ENCODE assay signal across 9 cellular contexts in genomic region chr5:177469750-177470525, GRCh38. TPM values are rescaled to one million over a fixed set of nuclear protein-coding genes. Genes with fewer than 3 reads are reported as not detected.
DNase-seq lines count a peak whose midpoint lies in the region; ATAC-seq and TF ChIP-seq lines count a peak whose summit lies in the region.
"Had no signal": no experiment of that assay in that cellular context is flagged by ENCODE, and none has a peak within 500 bp of the region (broad histone marks: within the 10 kb centered on the region; RNA-seq: fewer than 3 reads in every experiment).

No MANE protein-coding gene starts in this region.

- H3K4me3 ChIP-seq in fibroblast of lung (replicated peaks in 1 of 4; ENCODE audit: control extremely low read depth in 1 of 4, insufficient read depth in 1 of 4, low read depth in 3 of 4, low read length in 4 of 4) = no peak overlapping the region
- H3K4me3 ChIP-seq in skeletal muscle satellite cell (ENCODE audit: low read length) = no peak overlapping the region
- no peak overlapping the region for H3K4me3 ChIP-seq in thyroid gland (replicated peaks in 1 of 3)

- peaks cover 2 to 11% of the 10 kb centered on the region in 2 experiments; a peak in 1 of 5 replicates for H3K9me3 Mint-ChIP-seq in H9
- H3K9me3 Mint-ChIP-seq: T-helper 1 cell treated with Interleukin-12 subunit alpha and Interleukin-12 subunit beta and Interleukin-4 antibody, amounts not matched to agents 30 μg/mL and 1 μg/mL, for 36 hours had no signal

- H2BK120ac ChIP-seq in H9 (ENCODE audit: low read depth, low read length, poor library complexity, severe bottlenecking) = no peak overlapping the region

- H3K36me3 ChIP-seq in fibroblast of lung (ENCODE audit: control insufficient read depth, insufficient read depth, low read length) = peaks cover 38% of the 10 kb centered on the region
- H3K36me3 ChIP-seq in skeletal muscle satellite cell (ENCODE audit: insufficient read depth, low read length) = peaks cover 44% of the 10 kb centered on the region
- H3K36me3 ChIP-seq in thyroid gland = peaks cover 21 to 29% of the 10 kb centered on the region in 2 donors

- H2AK5ac ChIP-seq in H9 (ENCODE audit: insufficient read length, low read length) = no peak overlapping the region

- H3K4ac ChIP-seq in H9 (ENCODE audit: low read depth, low read length) = no peak overlapping the region

- no peak overlapping the region for H3K23ac ChIP-seq in H9 (ENCODE audit: insufficient read length, low read depth, low read length)

- peaks cover 28 to 51% of the 10 kb centered on the region in 2 experiments for H3K4me1 Mint-ChIP-seq in H9

- peak overlapping the region; percentile 95 to 96 (median 95) for H3K27ac Mint-ChIP-seq in H9
- H3K27ac Mint-ChIP-seq: T-helper 1 cell treated with Interleukin-12 subunit alpha and Interleukin-12 subunit beta and Interleukin-4 antibody, amounts not matched to agents 30 μg/mL and 1 μg/mL, for 36 hours had no signal

- no peak overlapping the region for H3K56ac ChIP-seq in H9 (ENCODE audit: insufficient read length, low read depth, low read length)

- no peak overlapping the region for H2BK20ac ChIP-seq in H9 (ENCODE audit: low read depth, low read length, poor library complexity, severe bottlenecking)

- H2AFZ ChIP-seq in H9 (ENCODE audit: low read length) (no peak overlapping the region), fibroblast of lung (ENCODE audit: low read length) (no peak overlapping the region)

- DNase-seq in H9 (no peak), fibroblast of lung (ENCODE audit: low read depth in 2 of 2) (no peak), thyroid gland (no peak), putamen (ENCODE audit: low spot score) (no peak)

- peaks cover 21% of the 10 kb centered on the region; the same call in 1 of the 2 replicates for H3K4me1 ChIP-seq in H9 (ENCODE audit: insufficient read depth, low read length)
- H3K4me1 ChIP-seq in fibroblast of lung (ENCODE audit: control insufficient read depth, extremely low read depth, insufficient read depth, low read length) = peaks cover 33% of the 10 kb centered on the region
- peaks cover 40% of the 10 kb centered on the region for H3K4me1 ChIP-seq in skeletal muscle satellite cell (ENCODE audit: control insufficient read depth, insufficient read depth, low read length)
- peaks cover 12 to 25% of the 10 kb centered on the region in 2 donors for H3K4me1 ChIP-seq in thyroid gland

- no peak overlapping the region for H3T11ph ChIP-seq in H9 (ENCODE audit: low read length)

- no peak for TF ChIP-seq CTCF in H9 (conservative IDR thresholded peaks at IDR 0.05)
- no peak for TF ChIP-seq CTCF in VCaP (conservative IDR thresholded peaks at IDR 0.05)
- TF ChIP-seq CTCF in fibroblast of lung (conservative IDR thresholded peaks at IDR 0.05 in 1 of 2, IDR thresholded peaks at IDR 0.05 in 1 of 2; ENCODE audit: low read depth in 1 of 2, low read length in 2 of 2) = no peak
- TF ChIP-seq CTCF in thyroid gland (IDR thresholded peaks at IDR 0.05) = no peak

- H2BK15ac ChIP-seq in H9 (ENCODE audit: low read depth, low read length) = no peak overlapping the region

- H3K27me3 ChIP-seq in H9 (ENCODE audit: insufficient read depth, low read length) = no peaks in the 10 kb centered on the region
- H3K27me3 ChIP-seq in fibroblast of lung (ENCODE audit: control insufficient read depth, insufficient read depth, low read length) = no peaks in the 10 kb centered on the region
- no peaks in the 10 kb centered on the region for H3K27me3 ChIP-seq in skeletal muscle satellite cell (ENCODE audit: control insufficient read depth, insufficient read depth, low read length)
- no peaks in the 10 kb centered on the region for H3K27me3 ChIP-seq in thyroid gland

- H3K4me3 Mint-ChIP-seq in H9 = peak overlapping the region; percentile 83 to 89
- H3K4me3 Mint-ChIP-seq: T-helper 1 cell treated with Interleukin-12 subunit alpha and Interleukin-12 subunit beta and Interleukin-4 antibody, amounts not matched to agents 30 μg/mL and 1 μg/mL, for 36 hours had no signal

- H4K91ac ChIP-seq in H9 (ENCODE audit: insufficient read length, low read depth, low read length) = no peak overlapping the region

- H4K20me1 ChIP-seq in H9 (ENCODE audit: control insufficient read depth, insufficient read depth, insufficient read length) (no peaks in the 10 kb centered on the region), fibroblast of lung (ENCODE audit: control insufficient read depth, extremely low read depth, insufficient read depth, low read length) (no peaks in the 10 kb centered on the region)

- intact Hi-C loops in thyroid gland (cut with DNase I) = no loop called here

- H3K23me2 ChIP-seq in H9 (ENCODE audit: insufficient read length, low read depth, low read length, poor library complexity, severe bottlenecking) = peaks cover 4% of the 10 kb centered on the region

- no peak overlapping the region for H2BK5ac ChIP-seq in H9 (ENCODE audit: insufficient read length, low read length)

- peaks cover 52 to 71% (median 69%) of the 10 kb centered on the region in 3 experiments for H3K36me3 Mint-ChIP-seq in H9 (ENCODE audit: insufficient read depth in 1 of 3, low read depth in 3 of 3)

- H3K79me2 ChIP-seq in H9 (ENCODE audit: insufficient read depth, low read length) (peaks cover 26% of the 10 kb centered on the region; the same call in 1 of the 2 replicates), fibroblast of lung (ENCODE audit: control insufficient read depth, insufficient read depth, low read length) (peaks cover 42% of the 10 kb centered on the region)

- no peak for ATAC-seq in HG03460 (IDR thresholded peaks at IDR 0.05; ENCODE audit: unreplicated experiment)
- ATAC-seq: esophagus mucosa had no signal

- no peaks in the 10 kb centered on the region; the same call in 1 of the 2 replicates for H3K27me3 Mint-ChIP-seq in H9 (ENCODE audit: low read depth)

- H2BK12ac ChIP-seq in H9 (ENCODE audit: insufficient read length, low read depth, low read length) = no peak overlapping the region

- WGBS in H9 (ENCODE audit: extremely low coverage, insufficient read length, low lambda C conversion rate) = no CpG with 5 or more reads among the region's 8 CpGs
- WGBS in thyroid gland, 2 donors = 74 to 80% methylated on average over 8 of the region's 8 CpGs

- H3K14ac ChIP-seq in H9 (ENCODE audit: insufficient read depth, low read length) = peak overlapping the region; percentile 11; the same call in 1 of the 2 replicates

- no peak overlapping the region for H3K4me2 ChIP-seq in H9 (ENCODE audit: insufficient read depth, insufficient read length, low read length)
- peak overlapping the region; percentile 3 for H3K4me2 ChIP-seq in fibroblast of lung (ENCODE audit: extremely low read depth, insufficient read depth, low read length)
- H3K4me2 ChIP-seq in skeletal muscle satellite cell (ENCODE audit: low read length) = peak overlapping the region; percentile 98

- H3K9ac ChIP-seq in H9 (ENCODE audit: extremely low read depth, insufficient read length, low read length) (no peak overlapping the region), fibroblast of lung (ENCODE audit: insufficient read depth, low read length) (no peak overlapping the region), skeletal muscle satellite cell (ENCODE audit: low read depth, low read length) (no peak overlapping the region)

- no peak overlapping the region for H4K5ac ChIP-seq in H9 (ENCODE audit: insufficient read length, low read depth, low read length)

- H3K9me3 ChIP-seq in H9 (ENCODE audit: control insufficient read depth, low read depth, low read length) (no peaks in the 10 kb centered on the region), fibroblast of lung (ENCODE audit: control insufficient read depth, insufficient read depth, low read depth, low read length) (no peaks in the 10 kb centered on the region), skeletal muscle satellite cell (replicated peaks; ENCODE audit: low read length) (peaks cover 4% of the 10 kb centered on the region), thyroid gland (no peaks in the 10 kb centered on the region)

- peaks cover 10% of the 10 kb centered on the region for H3K79me1 ChIP-seq in H9 (ENCODE audit: insufficient read depth, low read depth, low read length, poor library complexity, severe bottlenecking)

- no peak overlapping the region for H4K8ac ChIP-seq in H9 (replicated peaks; ENCODE audit: insufficient read length, low read depth, low read length)

- TF ChIP-seq POLR2A in thyroid gland (IDR thresholded peaks at IDR 0.05) = no peak

- no peak overlapping the region for H3K18ac ChIP-seq in H9 (ENCODE audit: insufficient read length, low read depth, low read length)

- no peak overlapping the region for H3K27ac ChIP-seq in H9 (ENCODE audit: insufficient read length, low read depth, low read length)
- H3K27ac ChIP-seq in VCaP = peak overlapping the region; percentile 94; the same call in 1 of the 2 replicates
- H3K27ac ChIP-seq in fibroblast of lung (ENCODE audit: insufficient read depth, low read length) = peak overlapping the region; percentile 82
- H3K27ac ChIP-seq in thyroid gland = peak overlapping the region in 1 of 3 donors; percentile 5

RNA-seq across cellular contexts. Expression of gene DBN1, which starts 3.5 kb away (rescaled TPM):
- total RNA-seq in H9 (2021) (339 and 340 TPM in 2 replicates), fibroblast of lung (96.4 and 102 TPM in 2 replicates), thyroid gland (10 to 100 TPM; 61.4 to 98.8 (median 68.0) TPM)
- 138 and 181 TPM in 2 replicates for polyA plus RNA-seq in fibroblast of lung
- 168 and 193 TPM in 2 replicates for polyA plus RNA-seq in fibroblast of lung (2012)
- 167 and 256 TPM in 2 replicates for polyA minus RNA-seq in fibroblast of lung (ENCODE audit: low replicate concordance)
- 191 and 225 TPM in 2 replicates for total RNA-seq in skeletal muscle satellite cell (2012; rRNA removed)

RNA-seq across cellular contexts. Expression of gene PRR7, which starts 23.3 kb away (rescaled TPM):
- total RNA-seq in H9 (2021) (9.6 and 10.2 TPM in 2 replicates), fibroblast of lung (2.1 and 2.3 TPM in 2 replicates), thyroid gland (1 to 10 TPM; 1.4 to 4.7 (median 4.2) TPM)
- polyA plus RNA-seq in fibroblast of lung = 1.6 TPM in 2 replicates
- 3.1 and 5.9 TPM in 2 replicates for polyA plus RNA-seq in fibroblast of lung (2012)
- 0.78 and 1.9 TPM in 2 replicates for polyA minus RNA-seq in fibroblast of lung (ENCODE audit: low replicate concordance)
- total RNA-seq in skeletal muscle satellite cell (2012; rRNA removed) = 35.2 and 37.8 TPM in 2 replicates

RNA-seq across cellular contexts. Expression of gene PDLIM7, which starts 27.5 kb away (rescaled TPM):
- total RNA-seq in H9 (2021) = 134 and 137 TPM in 2 replicates
- 55.2 and 65.2 TPM in 2 replicates for total RNA-seq in fibroblast of lung
- polyA plus RNA-seq in fibroblast of lung = 117 and 245 TPM in 2 replicates
- 250 and 446 TPM in 2 replicates for polyA plus RNA-seq in fibroblast of lung (2012)
- polyA minus RNA-seq in fibroblast of lung (ENCODE audit: low replicate concordance) = 267 and 376 TPM in 2 replicates
- 75.3 and 151 TPM in 2 replicates for total RNA-seq in skeletal muscle satellite cell (2012; rRNA removed)
- 10 to 100 TPM; 23.2 to 52.4 (median 34.8) TPM for total RNA-seq in thyroid gland

RNA-seq across cellular contexts. Expression of gene DOK3, which starts 39.7 kb away (rescaled TPM):
- 15.9 and 16.4 TPM in 2 replicates for total RNA-seq in H9 (2021)
- 0.99 and 2.1 TPM in 2 replicates for total RNA-seq in fibroblast of lung
- 0.58 and 1.5 TPM in 2 replicates for polyA plus RNA-seq in fibroblast of lung
- 0.54 and 2.2 TPM in 2 replicates for polyA plus RNA-seq in fibroblast of lung (2012)
- 0.19 and 6.0 TPM in 2 replicates for polyA minus RNA-seq in fibroblast of lung (ENCODE audit: low replicate concordance)
- total RNA-seq in skeletal muscle satellite cell (2012; rRNA removed) = 1.0 and 3.5 TPM in 2 replicates
- 1 to 10 TPM; 2.0 to 5.9 (median 3.5) TPM for total RNA-seq in thyroid gland

RNA-seq across cellular contexts. Expression of gene GRK6, which starts 43.5 kb away (rescaled TPM):
- total RNA-seq in H9 (2021) (73.7 and 75.2 TPM in 2 replicates), fibroblast of lung (13.1 and 15.0 TPM in 2 replicates), thyroid gland (10 to 100 TPM; 14.0 to 27.8 (median 18.8) TPM)
- 15.8 and 23.4 TPM in 2 replicates for polyA plus RNA-seq in fibroblast of lung
- 16.0 and 28.2 TPM in 2 replicates for polyA plus RNA-seq in fibroblast of lung (2012)
- 9.2 and 18.0 TPM in 2 replicates for polyA minus RNA-seq in fibroblast of lung (ENCODE audit: low replicate concordance)
- 22.1 and 28.4 TPM in 2 replicates for total RNA-seq in skeletal muscle satellite cell (2012; rRNA removed)
